Comparison of ENCODE assay signal across 23 cellular contexts in the genomic region with DNA sequence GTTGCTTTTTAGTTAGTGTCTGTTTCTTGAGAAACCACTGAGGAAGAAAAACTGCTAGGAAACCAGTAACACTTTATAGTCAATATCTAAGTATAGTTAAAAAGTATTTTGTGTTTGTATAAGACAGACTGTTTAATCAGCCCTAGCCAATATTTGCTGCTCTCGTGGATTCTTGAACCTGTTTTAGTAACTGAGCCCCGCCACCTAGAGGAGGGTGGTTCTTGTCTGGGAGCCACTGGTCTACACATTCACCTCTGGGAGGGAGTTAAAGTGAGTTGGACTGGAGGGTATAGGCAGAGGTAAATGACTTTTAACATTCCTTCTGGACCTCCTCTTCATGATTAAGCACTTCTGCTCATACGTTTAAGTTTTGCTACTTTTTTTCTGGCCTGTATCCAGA.
DNase-seq lines count a peak whose midpoint lies in the region; ATAC-seq, FAIRE-seq and TF ChIP-seq lines count a peak whose summit lies in the region.
"Had no signal": no experiment of that assay in that cellular context is flagged by ENCODE, and none has a peak within 500 bp of the region (broad histone marks: within the 10 kb centered on the region; RNA-seq: fewer than 3 reads in every experiment).

No MANE protein-coding gene starts in this region.

- H2AFZ ChIP-seq in OCI-LY1 (ENCODE audit: low read length): no peak overlapping the region

- H3K4me1 ChIP-seq in OCI-LY1 (ENCODE audit: insufficient read depth, low read length, severe bottlenecking): peaks cover 82% of the 10 kb centered on the region
- H3K4me1 ChIP-seq: gastroesophageal sphincter, HAP-1 had no signal

- H3F3A ChIP-seq in OCI-LY1 (ENCODE audit: insufficient read depth, low read length): no peaks in the 10 kb centered on the region

- POLR2A ChIA-PET in T-cell (lab: Charles Lee): no interaction called here

- TF ChIP-seq CTCF in OCI-LY1 (IDR thresholded peaks at IDR 0.05; ENCODE audit: low read length): peak; percentile 56

- no peaks in the 10 kb centered on the region for H3K36me3 Mint-ChIP-seq in T-cell

- H3K9me3 Mint-ChIP-seq in T-cell: peaks cover 4 to 9% (median 4%) of the 10 kb centered on the region in 3 donors
- H3K9me3 Mint-ChIP-seq: activated T-cell treated with anti-CD3 and anti-CD28 coated beads, Interleukin-2, amount 50 U/mL, for 24 hours had no signal

- H3K27ac ChIP-seq in OCI-LY1 (ENCODE audit: low read depth, low read length, poor library complexity, severe bottlenecking): peak overlapping the region; percentile 60
- H3K27ac ChIP-seq: coronary artery, gastroesophageal sphincter had no signal

- no peaks in the 10 kb centered on the region for H3K4me1 Mint-ChIP-seq in T-cell

- H3K4me3 Mint-ChIP-seq in T-cell: no peak overlapping the region
- H3K4me3 Mint-ChIP-seq: activated T-cell treated with anti-CD3 and anti-CD28 coated beads, Interleukin-2, amount 50 U/mL, for 24 hours had no signal

- H3K27me3 ChIP-seq in OCI-LY1 (ENCODE audit: insufficient read depth, low read length): no peaks in the 10 kb centered on the region
- H3K27me3 ChIP-seq: gastroesophageal sphincter, MG63 had no signal

- no peak overlapping the region for H3K27ac Mint-ChIP-seq in T-cell
- H3K27ac Mint-ChIP-seq: activated T-cell treated with anti-CD3 and anti-CD28 coated beads, Interleukin-2, amount 50 U/mL, for 24 hours had no signal

- ATAC-seq in T-cell (replicated peaks in 1 of 4): no peak
- ATAC-seq: gastroesophageal sphincter, GM12878 had no signal

- H3K4me3 ChIP-seq in OCI-LY1 (ENCODE audit: low read depth, low read length, poor library complexity, severe bottlenecking): no peak overlapping the region
- H3K4me3 ChIP-seq: coronary artery, gastroesophageal sphincter, GM12878, HAP-1, lung, MG63 had no signal

- no peaks in the 10 kb centered on the region for H3K27me3 Mint-ChIP-seq in T-cell
- H3K27me3 Mint-ChIP-seq: activated T-cell treated with anti-CD3 and anti-CD28 coated beads, Interleukin-2, amount 50 U/mL, for 24 hours had no signal

- no peak for TF ChIP-seq POLR2A in H54 (IDR thresholded peaks at IDR 0.05; ENCODE audit: low read depth, low read length)

- CTCF ChIA-PET in T-cell (lab: Charles Lee): no interaction called here

- no peaks in the 10 kb centered on the region for H3K9me3 ChIP-seq in OCI-LY1 (ENCODE audit: low read length)
- H3K9me3 ChIP-seq: HAP-1, MG63 had no signal

- DNase-seq in H54 (ENCODE audit: insufficient read length, low spot score): no peak
- peak; percentile 0 for DNase-seq in dermis blood vessel endothelial cell
- peak; percentile 35 for DNase-seq in mucosa of gallbladder (ENCODE audit: low spot score)
- no peak for DNase-seq in activated CD4-positive, alpha-beta T cell treated with anti-CD3 and anti-CD28 coated beads, Interleukin-2, amount 50 U/mL, for 48 hours
- DNase-seq in T-cell: no peak
- DNase-seq in inferior parietal cortex (ENCODE audit: extremely low spot score): no peak
- DNase-seq: ACHN; activated T-cell treated with anti-CD3 and anti-CD28 coated beads, Interleukin-2, amount 50 U/mL, for 24 hours; DND-41; MG63; NCI-H1417; NCI-H2081 treated with DMSO at 0.1 percent for 48 hours; NCI-H345; SHP77; stimulated activated CD4-positive, alpha-beta T cell treated with anti-CD3 and anti-CD28 coated beads, Interleukin-15, amount 100 ng/mL, for 24 hours; T-helper 1 cell had no signal

- no peak overlapping the region for H3K4me2 ChIP-seq in OCI-LY1 (ENCODE audit: low read length)

- no peak overlapping the region for H3K9ac ChIP-seq in OCI-LY1 (ENCODE audit: low read length)

- no peaks in the 10 kb centered on the region for H3K9me2 ChIP-seq in OCI-LY1 (ENCODE audit: low read depth, low read length)

- no peaks in the 10 kb centered on the region for H3K79me2 ChIP-seq in OCI-LY1 (ENCODE audit: insufficient read depth, low read length)

- H3K36me3 ChIP-seq in OCI-LY1 (ENCODE audit: insufficient read depth, low read length): no peaks in the 10 kb centered on the region
- H3K36me3 ChIP-seq: gastroesophageal sphincter, HAP-1, MG63 had no signal

- no peaks in the 10 kb centered on the region for H4K20me1 ChIP-seq in OCI-LY1 (ENCODE audit: insufficient read depth, low read length)

- FAIRE-seq in H54 (lab: Jason Lieb, UNC): peak; percentile 38
- FAIRE-seq: GM12878, keratinocyte had no signal

Comparison
In these comparisons a context has a peak if more than half of its experiments do, and no peak if none do; other contexts are left out.
1. DNase-seq: peak in dermis blood vessel endothelial cell (single experiment) and mucosa of gallbladder (single experiment); none in H54 (single experiment), activated CD4-positive, alpha-beta T cell treated with anti-CD3 and anti-CD28 coated beads, Interleukin-2, amount 50 U/mL, for 48 hours (0 of 2), T-cell (0 of 34) and inferior parietal cortex (single experiment).